In the genomic region with DNA sequence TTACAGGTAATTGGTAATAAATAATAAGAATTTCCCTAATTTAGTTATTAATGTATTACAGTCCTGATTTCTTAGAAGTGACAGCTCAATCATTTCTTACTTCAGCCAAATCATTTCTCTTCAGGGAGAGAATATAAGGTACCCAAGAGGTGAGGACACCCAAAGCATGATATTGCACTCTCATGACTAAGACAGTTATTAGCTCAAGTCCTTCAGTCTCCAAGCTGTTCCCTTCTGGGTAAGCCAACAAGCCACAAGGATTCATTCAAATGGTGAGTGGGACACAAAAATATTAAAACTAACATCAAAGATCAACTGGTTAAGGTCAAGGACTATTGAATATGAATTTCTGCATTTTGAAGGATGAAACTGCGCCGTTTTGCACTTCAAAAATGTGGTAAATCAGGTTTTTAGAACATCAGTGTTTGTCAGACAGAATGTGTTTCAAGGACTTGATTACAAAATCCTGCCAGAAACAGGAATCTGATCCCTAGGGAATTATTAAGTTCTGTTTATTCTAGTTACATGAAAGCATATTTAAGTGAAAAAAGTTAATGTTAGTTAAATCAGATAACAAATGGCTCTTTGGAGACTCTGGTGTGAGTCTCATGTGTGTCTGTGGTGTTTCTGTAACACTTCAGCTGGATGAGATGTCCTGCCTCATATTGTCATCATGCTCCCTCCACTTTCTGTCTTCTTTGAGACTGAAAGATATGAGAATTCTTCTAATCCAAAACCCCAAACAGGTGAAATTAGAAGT, we compare ENCODE assay signal across 1 cellular context.
TF ChIP-seq lines count a peak whose summit lies in the region.

No MANE protein-coding gene starts in this region.

TF ChIP-seq in GM23338, 12 proteins besides CTCF, POLR2A, EP300 and RAD21 (continued from another document):
- TF ChIP-seq, protein P1, sequence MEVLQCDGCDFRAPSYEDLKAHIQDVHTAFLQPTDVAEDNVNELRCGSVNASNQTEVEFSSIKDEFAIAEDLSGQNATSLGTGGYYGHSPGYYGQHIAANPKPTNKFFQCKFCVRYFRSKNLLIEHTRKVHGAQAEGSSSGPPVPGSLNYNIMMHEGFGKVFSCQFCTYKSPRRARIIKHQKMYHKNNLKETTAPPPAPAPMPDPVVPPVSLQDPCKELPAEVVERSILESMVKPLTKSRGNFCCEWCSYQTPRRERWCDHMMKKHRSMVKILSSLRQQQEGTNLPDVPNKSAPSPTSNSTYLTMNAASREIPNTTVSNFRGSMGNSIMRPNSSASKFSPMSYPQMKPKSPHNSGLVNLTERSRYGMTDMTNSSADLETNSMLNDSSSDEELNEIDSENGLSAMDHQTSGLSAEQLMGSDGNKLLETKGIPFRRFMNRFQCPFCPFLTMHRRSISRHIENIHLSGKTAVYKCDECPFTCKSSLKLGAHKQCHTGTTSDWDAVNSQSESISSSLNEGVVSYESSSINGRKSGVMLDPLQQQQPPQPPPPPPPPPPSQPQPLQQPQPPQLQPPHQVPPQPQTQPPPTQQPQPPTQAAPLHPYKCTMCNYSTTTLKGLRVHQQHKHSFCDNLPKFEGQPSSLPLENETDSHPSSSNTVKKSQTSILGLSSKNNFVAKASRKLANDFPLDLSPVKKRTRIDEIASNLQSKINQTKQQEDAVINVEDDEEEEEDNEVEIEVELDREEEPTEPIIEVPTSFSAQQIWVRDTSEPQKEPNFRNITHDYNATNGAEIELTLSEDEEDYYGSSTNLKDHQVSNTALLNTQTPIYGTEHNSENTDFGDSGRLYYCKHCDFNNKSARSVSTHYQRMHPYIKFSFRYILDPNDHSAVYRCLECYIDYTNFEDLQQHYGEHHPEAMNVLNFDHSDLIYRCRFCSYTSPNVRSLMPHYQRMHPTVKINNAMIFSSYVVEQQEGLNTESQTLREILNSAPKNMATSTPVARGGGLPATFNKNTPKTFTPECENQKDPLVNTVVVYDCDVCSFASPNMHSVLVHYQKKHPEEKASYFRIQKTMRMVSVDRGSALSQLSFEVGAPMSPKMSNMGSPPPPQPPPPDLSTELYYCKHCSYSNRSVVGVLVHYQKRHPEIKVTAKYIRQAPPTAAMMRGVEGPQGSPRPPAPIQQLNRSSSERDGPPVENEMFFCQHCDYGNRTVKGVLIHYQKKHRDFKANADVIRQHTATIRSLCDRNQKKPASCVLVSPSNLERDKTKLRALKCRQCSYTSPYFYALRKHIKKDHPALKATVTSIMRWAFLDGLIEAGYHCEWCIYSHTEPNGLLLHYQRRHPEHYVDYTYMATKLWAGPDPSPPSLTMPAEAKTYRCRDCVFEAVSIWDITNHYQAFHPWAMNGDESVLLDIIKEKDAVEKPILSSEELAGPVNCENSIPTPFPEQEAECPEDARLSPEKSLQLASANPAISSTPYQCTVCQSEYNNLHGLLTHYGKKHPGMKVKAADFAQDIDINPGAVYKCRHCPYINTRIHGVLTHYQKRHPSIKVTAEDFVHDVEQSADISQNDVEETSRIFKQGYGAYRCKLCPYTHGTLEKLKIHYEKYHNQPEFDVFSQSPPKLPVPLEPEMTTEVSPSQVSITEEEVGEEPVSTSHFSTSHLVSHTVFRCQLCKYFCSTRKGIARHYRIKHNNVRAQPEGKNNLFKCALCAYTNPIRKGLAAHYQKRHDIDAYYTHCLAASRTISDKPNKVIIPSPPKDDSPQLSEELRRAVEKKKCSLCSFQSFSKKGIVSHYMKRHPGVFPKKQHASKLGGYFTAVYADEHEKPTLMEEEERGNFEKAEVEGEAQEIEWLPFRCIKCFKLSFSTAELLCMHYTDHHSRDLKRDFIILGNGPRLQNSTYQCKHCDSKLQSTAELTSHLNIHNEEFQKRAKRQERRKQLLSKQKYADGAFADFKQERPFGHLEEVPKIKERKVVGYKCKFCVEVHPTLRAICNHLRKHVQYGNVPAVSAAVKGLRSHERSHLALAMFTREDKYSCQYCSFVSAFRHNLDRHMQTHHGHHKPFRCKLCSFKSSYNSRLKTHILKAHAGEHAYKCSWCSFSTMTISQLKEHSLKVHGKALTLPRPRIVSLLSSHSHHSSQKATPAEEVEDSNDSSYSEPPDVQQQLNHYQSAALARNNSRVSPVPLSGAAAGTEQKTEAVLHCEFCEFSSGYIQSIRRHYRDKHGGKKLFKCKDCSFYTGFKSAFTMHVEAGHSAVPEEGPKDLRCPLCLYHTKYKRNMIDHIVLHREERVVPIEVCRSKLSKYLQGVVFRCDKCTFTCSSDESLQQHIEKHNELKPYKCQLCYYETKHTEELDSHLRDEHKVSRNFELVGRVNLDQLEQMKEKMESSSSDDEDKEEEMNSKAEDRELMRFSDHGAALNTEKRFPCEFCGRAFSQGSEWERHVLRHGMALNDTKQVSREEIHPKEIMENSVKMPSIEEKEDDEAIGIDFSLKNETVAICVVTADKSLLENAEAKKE (CRISPR knock-in tag; IDR thresholded peaks at IDR 0.05): no peak
- TF ChIP-seq JUNB (IDR thresholded peaks at IDR 0.05; ENCODE audit: unreplicated experiment) (no peak), NANOG (IDR thresholded peaks at IDR 0.05; ENCODE audit: borderline replicate concordance) (no peak), ZNF114 (CRISPR knock-in tag; IDR thresholded peaks at IDR 0.05) (no peak), POLR2AphosphoS5 (IDR thresholded peaks at IDR 0.05; ENCODE audit: low read depth) (no peak), EZH2 (IDR thresholded peaks at IDR 0.05; ENCODE audit: low read depth, unreplicated experiment) (no peak), EZH2phosphoT487 (IDR thresholded peaks at IDR 0.05; ENCODE audit: unreplicated experiment) (no peak), STAT1 (IDR thresholded peaks at IDR 0.05; ENCODE audit: unreplicated experiment) (no peak), CREB1 (CRISPR knock-in tag; IDR thresholded peaks at IDR 0.05; ENCODE audit: low read depth) (no peak)
- TF ChIP-seq, protein P2, sequence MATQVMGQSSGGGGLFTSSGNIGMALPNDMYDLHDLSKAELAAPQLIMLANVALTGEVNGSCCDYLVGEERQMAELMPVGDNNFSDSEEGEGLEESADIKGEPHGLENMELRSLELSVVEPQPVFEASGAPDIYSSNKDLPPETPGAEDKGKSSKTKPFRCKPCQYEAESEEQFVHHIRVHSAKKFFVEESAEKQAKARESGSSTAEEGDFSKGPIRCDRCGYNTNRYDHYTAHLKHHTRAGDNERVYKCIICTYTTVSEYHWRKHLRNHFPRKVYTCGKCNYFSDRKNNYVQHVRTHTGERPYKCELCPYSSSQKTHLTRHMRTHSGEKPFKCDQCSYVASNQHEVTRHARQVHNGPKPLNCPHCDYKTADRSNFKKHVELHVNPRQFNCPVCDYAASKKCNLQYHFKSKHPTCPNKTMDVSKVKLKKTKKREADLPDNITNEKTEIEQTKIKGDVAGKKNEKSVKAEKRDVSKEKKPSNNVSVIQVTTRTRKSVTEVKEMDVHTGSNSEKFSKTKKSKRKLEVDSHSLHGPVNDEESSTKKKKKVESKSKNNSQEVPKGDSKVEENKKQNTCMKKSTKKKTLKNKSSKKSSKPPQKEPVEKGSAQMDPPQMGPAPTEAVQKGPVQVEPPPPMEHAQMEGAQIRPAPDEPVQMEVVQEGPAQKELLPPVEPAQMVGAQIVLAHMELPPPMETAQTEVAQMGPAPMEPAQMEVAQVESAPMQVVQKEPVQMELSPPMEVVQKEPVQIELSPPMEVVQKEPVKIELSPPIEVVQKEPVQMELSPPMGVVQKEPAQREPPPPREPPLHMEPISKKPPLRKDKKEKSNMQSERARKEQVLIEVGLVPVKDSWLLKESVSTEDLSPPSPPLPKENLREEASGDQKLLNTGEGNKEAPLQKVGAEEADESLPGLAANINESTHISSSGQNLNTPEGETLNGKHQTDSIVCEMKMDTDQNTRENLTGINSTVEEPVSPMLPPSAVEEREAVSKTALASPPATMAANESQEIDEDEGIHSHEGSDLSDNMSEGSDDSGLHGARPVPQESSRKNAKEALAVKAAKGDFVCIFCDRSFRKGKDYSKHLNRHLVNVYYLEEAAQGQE (IDR thresholded peaks at IDR 0.05; ENCODE audit: unreplicated experiment): no peak
